Comparison of ENCODE assay signal across 8 cellular contexts in genomic region chr10:88989824-88990527, GRCh38. TPM values are rescaled to one million over a fixed set of nuclear protein-coding genes. Genes with fewer than 3 reads are reported as not detected.
DNase-seq lines count a peak whose midpoint lies in the region; ATAC-seq lines count a peak whose summit lies in the region.

No MANE protein-coding gene starts in this region.

- H3K9ac ChIP-seq in rectal smooth muscle tissue (ENCODE audit: low read length): peak overlapping the region; percentile 80

- H3K9me3 Mint-ChIP-seq in activated naive CD4-positive, alpha-beta T cell treated with anti-CD3 and anti-CD28 coated beads, Interleukin-2, amount 10 ng/mL, durations not matched to agents 7 days and 5 days: peaks cover 11% of the 10 kb centered on the region
- peaks cover 6% of the 10 kb centered on the region for H3K9me3 Mint-ChIP-seq in activated naive CD8-positive, alpha-beta T cell (ENCODE audit: low read depth)

- H3K36me3 ChIP-seq in rectal smooth muscle tissue (ENCODE audit: control insufficient read depth, insufficient read depth, low read length): no peaks in the 10 kb centered on the region

- no peak for DNase-seq in activated naive CD4-positive, alpha-beta T cell treated with anti-CD3 and anti-CD28 coated beads, Interleukin-2, amount 10 ng/mL, durations not matched to agents 7 days and 5 days
- DNase-seq in activated naive CD4-positive, alpha-beta T cell (lab: John Stamatoyannopoulos, UW): no peak
- DNase-seq in left cardiac atrium (no peak), A172 (ENCODE audit: low spot score) (no peak), DMS114 treated with DMSO at 0.1 percent for 48 hours (lab: John Stamatoyannopoulos, UW; ENCODE audit: unreplicated experiment) (no peak)

- CTCF ChIA-PET in activated naive CD4-positive, alpha-beta T cell treated with anti-CD3 and anti-CD28 coated beads, Interleukin-2, amount 10 ng/mL, durations not matched to agents 7 days and 5 days (lab: Charles Lee): interaction anchor here (0.5 to 5.2 kb wide), 10 partner anchors 13 to 380 kb away, joined by 3 to 30 read pairs (median 4); no protein-coding TSS in a partner anchor

- H3K4me3 ChIP-seq in rectal smooth muscle tissue (ENCODE audit: low read length): peak overlapping the region; percentile 98

- peaks cover 74% of the 10 kb centered on the region for H3K4me1 Mint-ChIP-seq in activated naive CD4-positive, alpha-beta T cell treated with anti-CD3 and anti-CD28 coated beads, Interleukin-2, amount 10 ng/mL, durations not matched to agents 7 days and 5 days
- H3K4me1 Mint-ChIP-seq in activated naive CD8-positive, alpha-beta T cell (ENCODE audit: low read depth): peaks cover 61% of the 10 kb centered on the region

- H3K27ac Mint-ChIP-seq in activated naive CD4-positive, alpha-beta T cell treated with anti-CD3 and anti-CD28 coated beads, Interleukin-2, amount 10 ng/mL, durations not matched to agents 7 days and 5 days: peak overlapping the region; percentile 98
- H3K27ac Mint-ChIP-seq in activated naive CD8-positive, alpha-beta T cell: peak overlapping the region; percentile 94

- no peaks in the 10 kb centered on the region for H3K27me3 ChIP-seq in rectal smooth muscle tissue (ENCODE audit: control insufficient read depth, insufficient read depth, low read length)

- peaks cover 27% of the 10 kb centered on the region for H3K36me3 Mint-ChIP-seq in activated naive CD4-positive, alpha-beta T cell treated with anti-CD3 and anti-CD28 coated beads, Interleukin-2, amount 10 ng/mL, durations not matched to agents 7 days and 5 days
- H3K36me3 Mint-ChIP-seq in activated naive CD8-positive, alpha-beta T cell: peaks cover 3% of the 10 kb centered on the region

- H3K4me3 Mint-ChIP-seq in activated naive CD4-positive, alpha-beta T cell treated with anti-CD3 and anti-CD28 coated beads, Interleukin-2, amount 10 ng/mL, durations not matched to agents 7 days and 5 days: peak overlapping the region; percentile 99
- peak overlapping the region; percentile 97 for H3K4me3 Mint-ChIP-seq in activated naive CD8-positive, alpha-beta T cell

- H3K27me3 Mint-ChIP-seq in activated naive CD4-positive, alpha-beta T cell treated with anti-CD3 and anti-CD28 coated beads, Interleukin-2, amount 10 ng/mL, durations not matched to agents 7 days and 5 days: peaks cover 5% of the 10 kb centered on the region
- no peaks in the 10 kb centered on the region for H3K27me3 Mint-ChIP-seq in activated naive CD8-positive, alpha-beta T cell

- intact Hi-C loops in left cardiac atrium (cut with DNase I): loop anchor here (5.0 kb wide), 2 partner anchors 53 to 153 kb away; no protein-coding TSS in a partner anchor

- H3K27ac ChIP-seq in rectal smooth muscle tissue (ENCODE audit: low read depth, low read length): peak overlapping the region; percentile 93

- H3K4me1 ChIP-seq in rectal smooth muscle tissue (ENCODE audit: control insufficient read depth, insufficient read depth, low read length): peaks cover 11% of the 10 kb centered on the region

- peak; percentile 18 for ATAC-seq in HG03571 (IDR thresholded peaks at IDR 0.05; ENCODE audit: unreplicated experiment)
- peak; percentile 25 to 45 for ATAC-seq in left cardiac atrium

RNA-seq across cellular contexts. Expression of gene FAS, which starts 0.6 kb away (rescaled TPM):
- total RNA-seq in left cardiac atrium: 1 to 10 TPM; 6.6 to 8.1 TPM
- total RNA-seq in A172 (2014; rRNA removed; shearing (Covaris generic)): 16.0 and 17.2 TPM in 2 replicates

RNA-seq across cellular contexts. Expression of gene ACTA2, which starts 37.4 kb away (rescaled TPM):
- total RNA-seq in left cardiac atrium: 1,000 to 10,000 TPM; 1,100 to 1,897 TPM
- 11.2 and 15.6 TPM in 2 replicates for total RNA-seq in A172 (2014; rRNA removed; shearing (Covaris generic))

Comparison
In these comparisons a context has a peak if more than half of its experiments do, and no peak if none do; other contexts are left out.
1. RNA of gene ACTA2, which starts 37.4 kb away (total RNA-seq): 1,100 to 1,897 TPM in left cardiac atrium; 11.2 to 15.6 TPM in A172; every median in the first group is over 10 times any median in the second.